ENCODE assay signal across 21 cellular contexts in genomic region chr15:89215627-89216026, GRCh38. TPM values are rescaled to one million over a fixed set of nuclear protein-coding genes. Genes with fewer than 3 reads are reported as not detected.
DNase-seq lines count a peak whose midpoint lies in the region; ATAC-seq and TF ChIP-seq lines count a peak whose summit lies in the region.
"Had no signal": no experiment of that assay in that cellular context is flagged by ENCODE, and none has a peak within 500 bp of the region (broad histone marks: within the 10 kb centered on the region; RNA-seq: fewer than 3 reads in every experiment).

No MANE protein-coding gene starts in this region.

- no peak for TF ChIP-seq RAD21 in HCT116 (IDR thresholded peaks at IDR 0.05; ENCODE audit: low read depth)

- peak overlapping the region; percentile 52 for H3K27ac Mint-ChIP-seq in stimulated activated naive B cell treated with anti-CD40 and anti-IgM and Interleukin-4, amounts not matched to agents 10 μg/mL and 1 μg/mL and 100 μg/mL, for 72 hours
- H3K27ac Mint-ChIP-seq: CD4-positive, alpha-beta T cell had no signal

- no peak overlapping the region for H3K14ac ChIP-seq in neuronal stem cell (ENCODE audit: low read length)

- H3K9me2 ChIP-seq in HCT116 (ENCODE audit: insufficient read depth), result no peaks in the 10 kb centered on the region

- no peaks in the 10 kb centered on the region for H3K9me3 Mint-ChIP-seq in stimulated activated naive B cell treated with anti-CD40 and anti-IgM and Interleukin-4, amounts not matched to agents 10 μg/mL and 1 μg/mL and 100 μg/mL, for 72 hours
- H3K9me3 Mint-ChIP-seq: CD4-positive, alpha-beta T cell had no signal

- RAD21 ChIA-PET in HCT116 (lab: Charles Lee; ENCODE audit: low non-redundant PET in 1 of 2, low total read pairs in 2 of 2, uncharacterized antibody in 2 of 2, unreplicated experiment in 2 of 2), result no interaction called here

- DNase-seq in GM12865 (ENCODE audit: low read depth) (peak; percentile 15), HCT116 (ENCODE audit: low read depth, low spot score) (no peak), neuronal stem cell (ENCODE audit: low spot score) (no peak), NCI-H774 (lab: John Stamatoyannopoulos, UW) (no peak)
- no peak for DNase-seq in stimulated activated naive B cell treated with anti-CD40 and anti-IgM and Interleukin-4, amounts not matched to agents 10 μg/mL and 1 μg/mL and 100 μg/mL, for 72 hours
- DNase-seq in activated naive CD4-positive, alpha-beta T cell treated with Interleukin-2 at 50 U/mL for 16 hours, result no peak
- DNase-seq: AML-193; CD4-positive, alpha-beta T cell; DMS153; DMS79; GDM1 had no signal

- CTCF ChIA-PET in HCT116 (lab: Charles Lee), result interaction anchor here (1.8 kb wide), 1 partner anchor 9 kb away, joined by 11 read pairs; no protein-coding TSS in a partner anchor

- no peaks in the 10 kb centered on the region for H3K79me2 ChIP-seq in HCT116 (ENCODE audit: insufficient read depth, low read length)

- H3K9me3 ChIP-seq in HCT116 (ENCODE audit: control insufficient read depth in 1 of 2, insufficient read depth in 1 of 2, low read depth in 1 of 2, low read length in 2 of 2) (no peaks in the 10 kb centered on the region), neuronal stem cell (replicated peaks in 1 of 2; ENCODE audit: control insufficient read depth in 2 of 2, insufficient read depth in 1 of 2, low read depth in 1 of 2, low read length in 2 of 2) (no peaks in the 10 kb centered on the region)

- no peaks in the 10 kb centered on the region for H3K36me3 ChIP-seq in HCT116 (ENCODE audit: control insufficient read depth in 1 of 2, insufficient read depth in 2 of 2, low read length in 2 of 2)
- no peaks in the 10 kb centered on the region for H3K36me3 ChIP-seq in neuronal stem cell (replicated peaks in 1 of 2; ENCODE audit: control insufficient read depth in 2 of 2, insufficient read depth in 2 of 2, low read length in 2 of 2)

- no peak overlapping the region for H2BK12ac ChIP-seq in neuronal stem cell (ENCODE audit: low read length)

- POLR2A ChIA-PET in HCT116 (lab: Charles Lee), result no interaction called here

- H3K9ac ChIP-seq in HCT116 (ENCODE audit: low read length), result no peak overlapping the region
- H3K9ac ChIP-seq in neuronal stem cell (ENCODE audit: low read depth, low read length, poor library complexity), result no peak overlapping the region
- H3K9ac ChIP-seq: KMS-11 had no signal

- no peak overlapping the region for H3K23ac ChIP-seq in neuronal stem cell (ENCODE audit: low read depth, low read length, poor library complexity)

- H2BK15ac ChIP-seq in neuronal stem cell (ENCODE audit: low read length), result no peak overlapping the region

- H3K4ac ChIP-seq in neuronal stem cell (ENCODE audit: low read length), result no peak overlapping the region

- no peak overlapping the region for H3K4me3 Mint-ChIP-seq in stimulated activated naive B cell treated with anti-CD40 and anti-IgM and Interleukin-4, amounts not matched to agents 10 μg/mL and 1 μg/mL and 100 μg/mL, for 72 hours
- H3K4me3 Mint-ChIP-seq: CD4-positive, alpha-beta T cell had no signal

- no peaks in the 10 kb centered on the region for H3K4me1 ChIP-seq in HCT116 (ENCODE audit: control insufficient read depth in 1 of 2, insufficient read depth in 2 of 2, low read length in 2 of 2)
- no peaks in the 10 kb centered on the region for H3K4me1 ChIP-seq in neuronal stem cell (ENCODE audit: control insufficient read depth in 2 of 2, insufficient read depth in 1 of 2, low read depth in 1 of 2, low read length in 2 of 2)

- TF ChIP-seq POLR2A in HCT116 (IDR thresholded peaks at IDR 0.05; ENCODE audit: borderline replicate concordance, extremely low read depth, insufficient read depth, insufficient read length), result no peak

- H4K91ac ChIP-seq in neuronal stem cell (ENCODE audit: low read depth, low read length, poor library complexity), result no peak overlapping the region

- peaks cover 5 to 7% of the 10 kb centered on the region in 2 donors for H3K4me1 Mint-ChIP-seq in stimulated activated naive B cell treated with anti-CD40 and anti-IgM and Interleukin-4, amounts not matched to agents 10 μg/mL and 1 μg/mL and 100 μg/mL, for 72 hours

- ATAC-seq in HCT116 (peak; percentile 47; the same call in 1 of the 2 replicates), HG03095 (IDR thresholded peaks at IDR 0.05; ENCODE audit: unreplicated experiment) (no peak), HG03442 (IDR thresholded peaks at IDR 0.05; ENCODE audit: unreplicated experiment) (no peak)
- ATAC-seq in stimulated activated naive B cell treated with anti-CD40 and anti-IgM and Interleukin-4, amounts not matched to agents 10 μg/mL and 1 μg/mL and 100 μg/mL, for 72 hours (replicated peaks), result peak; percentile 49 to 79

- no CpG with 5 or more reads among the region's 2 CpGs for WGBS in neuronal stem cell (ENCODE audit: extremely low coverage in 2 of 2, insufficient read length in 2 of 2, insufficient replicate concordance in 1 of 2), 2 donors

- H3K4me2 ChIP-seq in HCT116 (ENCODE audit: low read length) (no peak overlapping the region), neuronal stem cell (ENCODE audit: insufficient read depth, low read length, poor library complexity, severe bottlenecking) (no peak overlapping the region)
- H3K4me2 ChIP-seq: KMS-11 had no signal

- peaks cover 0 to 8% of the 10 kb centered on the region in 2 donors for H3K27me3 Mint-ChIP-seq in stimulated activated naive B cell treated with anti-CD40 and anti-IgM and Interleukin-4, amounts not matched to agents 10 μg/mL and 1 μg/mL and 100 μg/mL, for 72 hours
- H3K27me3 Mint-ChIP-seq: CD4-positive, alpha-beta T cell had no signal

- TF ChIP-seq CTCF in GM12865 (IDR thresholded peaks at IDR 0.05; ENCODE audit: insufficient read depth, low read depth, low read length, missing control alignments) (no peak), HCT116 (IDR thresholded peaks at IDR 0.05 in 2 of 3, conservative IDR thresholded peaks at IDR 0.05 in 1 of 3; ENCODE audit: borderline replicate concordance in 1 of 3, insufficient read depth in 1 of 3, low read depth in 2 of 3, low read length in 2 of 3) (no peak)

- BruUV-seq in HCT116 (replicated peaks; lab: Mats Ljungman, UMichigan), result no TSS peak

- no peak overlapping the region for H2BK120ac ChIP-seq in neuronal stem cell (ENCODE audit: low read depth, low read length)

- no peaks in the 10 kb centered on the region for H3K36me3 Mint-ChIP-seq in stimulated activated naive B cell treated with anti-CD40 and anti-IgM and Interleukin-4, amounts not matched to agents 10 μg/mL and 1 μg/mL and 100 μg/mL, for 72 hours

- H2AFZ ChIP-seq in HCT116 (ENCODE audit: low read depth, low read length, poor library complexity, severe bottlenecking) (no peak overlapping the region), neuronal stem cell (ENCODE audit: low read length) (no peak overlapping the region)

- intact Hi-C loops in HCT116 (cut with micrococcal nuclease), result no loop called here

- H2AK5ac ChIP-seq in neuronal stem cell (ENCODE audit: low read depth, low read length), result no peak overlapping the region

- H3K79me1 ChIP-seq in neuronal stem cell (ENCODE audit: low read depth, low read length), result peaks cover 2% of the 10 kb centered on the region

- no peak overlapping the region for H4K8ac ChIP-seq in neuronal stem cell (ENCODE audit: low read depth, low read length)

- H4K20me1 ChIP-seq in HCT116 (ENCODE audit: insufficient read depth), result no peaks in the 10 kb centered on the region

- H3K27ac ChIP-seq in HCT116 (ENCODE audit: low read depth, low read length), result no peak overlapping the region
- no peak overlapping the region for H3K27ac ChIP-seq in neuronal stem cell (replicated peaks; ENCODE audit: low read length)
- H3K27ac ChIP-seq: C4-2B, HL-60, KMS-11 had no signal

- peak overlapping the region; percentile 44 for H3K18ac ChIP-seq in neuronal stem cell (ENCODE audit: low read length)

- no peak overlapping the region for H3K4me3 ChIP-seq in GM12865 (ENCODE audit: low read depth, low read length)
- no peak overlapping the region for H3K4me3 ChIP-seq in HCT116 (replicated peaks in 1 of 2; ENCODE audit: low read depth in 1 of 2, low read length in 2 of 2)
- H3K4me3 ChIP-seq in neuronal stem cell (ENCODE audit: low read length in 2 of 2), result no peak overlapping the region

- H2BK5ac ChIP-seq in neuronal stem cell (ENCODE audit: low read length), result no peak overlapping the region

- H3K27me3 ChIP-seq in HCT116 (ENCODE audit: insufficient read depth, low read length) (no peaks in the 10 kb centered on the region), neuronal stem cell (ENCODE audit: control insufficient read depth in 3 of 3, insufficient read depth in 3 of 3, low read depth in 1 of 3, low read length in 3 of 3) (peaks cover 0 to 4% (median 0%) of the 10 kb centered on the region in 3 experiments)

TF ChIP-seq in HCT116, 20 proteins besides CTCF, POLR2A, EP300 and RAD21 (continues in another document):
- TF ChIP-seq CBX3 (IDR thresholded peaks at IDR 0.05; ENCODE audit: low read depth), result no peak
- TF ChIP-seq JUND (IDR thresholded peaks at IDR 0.05), result no peak
- TF ChIP-seq FOSL1 (IDR thresholded peaks at IDR 0.05; ENCODE audit: low read depth), result no peak

RNA-seq across cellular contexts. Expression of gene RLBP1, which starts 5.8 kb away (rescaled TPM):
- total RNA-seq in HCT116 (2021; ENCODE audit: unreplicated experiment), result 0.12 TPM
- 0.31 TPM in 1 of 2 replicates, not detected in the other for polyA plus RNA-seq in HCT116 (2012)
- 1.2 TPM for polyA plus RNA-seq in neuronal stem cell (2013, experiment 1 of 2)
- polyA plus RNA-seq in neuronal stem cell (2013, experiment 2 of 2), result 1.0 TPM
- total RNA-seq: A172; CD4-positive, alpha-beta T cell; Daoy; H4; HT1080 had no signal
- polyA plus RNA-seq: BJ had no signal

RNA-seq across cellular contexts. Expression of gene FANCI, which starts 28.2 kb away (rescaled TPM):
- 112 TPM for total RNA-seq in HCT116 (2021; ENCODE audit: unreplicated experiment)
- polyA plus RNA-seq in HCT116 (2012), result 43.2 and 55.4 TPM in 2 replicates
- polyA plus RNA-seq in neuronal stem cell (2013, experiment 1 of 2), result 56.2 TPM
- 56.3 TPM for polyA plus RNA-seq in neuronal stem cell (2013, experiment 2 of 2)

Comparison
In these comparisons a context has a peak if more than half of its experiments do, and no peak if none do; other contexts are left out.
1. ATAC-seq: peak in HCT116 (single experiment) and stimulated activated naive B cell treated with anti-CD40 and anti-IgM and Interleukin-4, amounts not matched to agents 10 μg/mL and 1 μg/mL and 100 μg/mL, for 72 hours (2 of 2); none in HG03095 (single experiment) and HG03442 (single experiment).